Comparison of ENCODE assay signal across 15 cellular contexts in genomic region chr5:160079753-160080152, GRCh38. TPM values are rescaled to one million over a fixed set of nuclear protein-coding genes. Genes with fewer than 3 reads are reported as not detected.
DNase-seq lines count a peak whose midpoint lies in the region; ATAC-seq and TF ChIP-seq lines count a peak whose summit lies in the region.
"Had no signal": no experiment of that assay in that cellular context is flagged by ENCODE, and none has a peak within 500 bp of the region (broad histone marks: within the 10 kb centered on the region; RNA-seq: fewer than 3 reads in every experiment).

No MANE protein-coding gene starts in this region.

- no peak for TF ChIP-seq EP300 in esophagus muscularis mucosa (IDR thresholded peaks at IDR 0.05)

- no peak for ATAC-seq in CD8-positive, alpha-beta T cell
- peak; percentile 39 for ATAC-seq in PC-3
- ATAC-seq: HepG2 had no signal

- no peaks in the 10 kb centered on the region for H3K9me3 ChIP-seq in CD8-positive, alpha-beta T cell (ENCODE audit: low read length)
- no peaks in the 10 kb centered on the region for H3K9me3 ChIP-seq in PC-3 (ENCODE audit: low read length)
- no peaks in the 10 kb centered on the region for H3K9me3 ChIP-seq in colonic mucosa
- H3K9me3 ChIP-seq in smooth muscle cell (replicated peaks; ENCODE audit: low read depth) = no peaks in the 10 kb centered on the region
- H3K9me3 ChIP-seq in esophagus muscularis mucosa = no peaks in the 10 kb centered on the region
- H3K9me3 ChIP-seq: BLaER1 had no signal

- 84% methylated on average over 2 of the region's 2 CpGs for WGBS in smooth muscle cell (ENCODE audit: low lambda C conversion rate)
- WGBS in esophagus muscularis mucosa = 77% methylated on average over 2 of the region's 2 CpGs

- CTCF ChIA-PET in CD8-positive, alpha-beta T cell (lab: Charles Lee) = interaction anchor here (1.3 kb wide), 1 partner anchor 56 kb away, joined by 4 read pairs; no protein-coding TSS in a partner anchor
- CTCF ChIA-PET in PC-3 (lab: Charles Lee) = interaction anchor here (0.6 kb wide), 1 partner anchor 311 kb away, joined by 7 read pairs; no protein-coding TSS in a partner anchor

- H2AFZ ChIP-seq in PC-3 (ENCODE audit: low read length) (no peak overlapping the region), smooth muscle cell (ENCODE audit: low read depth) (no peak overlapping the region)

- TF ChIP-seq POLR2A in esophagus muscularis mucosa (IDR thresholded peaks at IDR 0.05; ENCODE audit: low read depth) = no peak

- DNase-seq in CD8-positive, alpha-beta T cell = no peak
- DNase-seq in PC-3 = no peak
- DNase-seq in colonic mucosa = no peak
- no peak for DNase-seq in smooth muscle cell (lab: John Stamatoyannopoulos, UW; ENCODE audit: unreplicated experiment)
- DNase-seq in ACHN = no peak
- DNase-seq in esophagus muscularis mucosa (ENCODE audit: extremely low spot score) = no peak
- DNase-seq in GM13976 (ENCODE audit: low spot score) = no peak
- DNase-seq: AML-193, DMS79, HCEC 1CT, HFFc6 had no signal

- peak overlapping the region; percentile 7 for H3K27ac Mint-ChIP-seq in CD8-positive, alpha-beta T cell
- H3K27ac Mint-ChIP-seq: HFFc6 had no signal

- H3K27me3 Mint-ChIP-seq in CD8-positive, alpha-beta T cell (ENCODE audit: low read depth) = no peaks in the 10 kb centered on the region

- H3K9ac ChIP-seq in PC-3 (ENCODE audit: low read length) (no peak overlapping the region), colonic mucosa (ENCODE audit: low read depth in 2 of 2, low read length in 2 of 2) (no peak overlapping the region), smooth muscle cell (ENCODE audit: low read depth) (no peak overlapping the region)
- H3K9ac ChIP-seq: BLaER1 had no signal

- H3K27me3 ChIP-seq in CD8-positive, alpha-beta T cell (ENCODE audit: insufficient read depth, low read length) = no peaks in the 10 kb centered on the region
- H3K27me3 ChIP-seq in PC-3 (ENCODE audit: low read length) (no peaks in the 10 kb centered on the region), colonic mucosa (no peaks in the 10 kb centered on the region), smooth muscle cell (ENCODE audit: low read depth) (no peaks in the 10 kb centered on the region), esophagus muscularis mucosa (no peaks in the 10 kb centered on the region)
- H3K27me3 ChIP-seq: BLaER1 had no signal

- no peak overlapping the region for H3K4me3 Mint-ChIP-seq in CD8-positive, alpha-beta T cell
- H3K4me3 Mint-ChIP-seq: HFFc6 had no signal

- H3K4me1 Mint-ChIP-seq in CD8-positive, alpha-beta T cell (ENCODE audit: low read depth) = peaks cover 1% of the 10 kb centered on the region

- H3K36me3 ChIP-seq in CD8-positive, alpha-beta T cell (ENCODE audit: insufficient read depth, low read length) = no peaks in the 10 kb centered on the region
- no peaks in the 10 kb centered on the region for H3K36me3 ChIP-seq in PC-3 (ENCODE audit: low read depth, low read length)
- no peaks in the 10 kb centered on the region for H3K36me3 ChIP-seq in colonic mucosa
- no peaks in the 10 kb centered on the region for H3K36me3 ChIP-seq in smooth muscle cell (ENCODE audit: low read depth)
- H3K36me3 ChIP-seq in esophagus muscularis mucosa = peaks cover 0 to 24% (median 5%) of the 10 kb centered on the region in 4 donors

- no peak overlapping the region for H3K27ac ChIP-seq in CD8-positive, alpha-beta T cell (ENCODE audit: low read depth, low read length)
- H3K27ac ChIP-seq in PC-3 (ENCODE audit: low read length) (no peak overlapping the region), colonic mucosa (peak overlapping the region; percentile 31), smooth muscle cell (ENCODE audit: low read depth) (peak overlapping the region; percentile 69), esophagus muscularis mucosa (replicated peaks in 1 of 4) (no peak overlapping the region)
- H3K27ac ChIP-seq: 22Rv1, BLaER1 had no signal

- H3K4me1 ChIP-seq in CD8-positive, alpha-beta T cell (ENCODE audit: insufficient read depth, low read length) = no peaks in the 10 kb centered on the region
- H3K4me1 ChIP-seq in PC-3 (ENCODE audit: insufficient read depth, low read length) (peaks cover 25% of the 10 kb centered on the region), colonic mucosa (no peaks in the 10 kb centered on the region), smooth muscle cell (ENCODE audit: low read depth) (peaks cover 34% of the 10 kb centered on the region), esophagus muscularis mucosa (peaks cover 3 to 32% (median 24%) of the 10 kb centered on the region in 4 donors)
- H3K4me1 ChIP-seq: BLaER1 had no signal

- H3K9me2 ChIP-seq in PC-3 (replicated peaks; ENCODE audit: low read length) = no peaks in the 10 kb centered on the region

- no peaks in the 10 kb centered on the region for H3K9me3 Mint-ChIP-seq in CD8-positive, alpha-beta T cell
- H3K9me3 Mint-ChIP-seq: HFFc6 had no signal

- POLR2A ChIA-PET in CD8-positive, alpha-beta T cell (lab: Charles Lee) = no interaction called here
- POLR2A ChIA-PET in PC-3 (lab: Charles Lee; ENCODE audit: unreplicated experiment) = no interaction called here

- BruUV-seq in PC-3 (replicated peaks; lab: Mats Ljungman, UMichigan) = no TSS peak

- peaks cover 35% of the 10 kb centered on the region for H3K36me3 Mint-ChIP-seq in CD8-positive, alpha-beta T cell

- intact Hi-C loops in CD8-positive, alpha-beta T cell (cut with DNase I, micrococcal nuclease) = no loop called here
- intact Hi-C loops in PC-3 (cut with micrococcal nuclease) = loop anchor here (1.0 to 5.0 kb wide), 2 partner anchors 57 to 79 kb away; no protein-coding TSS in a partner anchor
- intact Hi-C loops in colonic mucosa (cut with DNase I) = no loop called here
- intact Hi-C loops in esophagus muscularis mucosa (cut with DNase I) = no loop called here

- in situ Hi-C loops in ACHN (cut with HindIII; ENCODE audit: low pct_ligation_motif_present, low pct_unique_long_range_greater_than_20kb, low sequenced_read_pairs) = no loop called here
- in situ Hi-C loops in GM13976 (cut with MboI; ENCODE audit: low sequenced_read_pairs, unreplicated experiment) = no loop called here

- no peak overlapping the region for H3K4me2 ChIP-seq in PC-3 (ENCODE audit: low read length)
- H3K4me2 ChIP-seq in smooth muscle cell = peak overlapping the region; percentile 77
- H3K4me2 ChIP-seq: BLaER1 had no signal

- H3K4me3 ChIP-seq in CD8-positive, alpha-beta T cell (ENCODE audit: low read depth, low read length) = no peak overlapping the region
- H3K4me3 ChIP-seq in PC-3 (ENCODE audit: low read length) = no peak overlapping the region
- no peak overlapping the region for H3K4me3 ChIP-seq in colonic mucosa
- no peak overlapping the region for H3K4me3 ChIP-seq in smooth muscle cell
- H3K4me3 ChIP-seq in esophagus muscularis mucosa = no peak overlapping the region
- H3K4me3 ChIP-seq: BLaER1, GM12878 had no signal

- H3F3A ChIP-seq in PC-3 (ENCODE audit: low read length, unreplicated experiment) = no peaks in the 10 kb centered on the region
- H3F3A ChIP-seq in smooth muscle cell (ENCODE audit: low read depth) = peaks cover 24% of the 10 kb centered on the region

- H3K79me2 ChIP-seq in PC-3 (ENCODE audit: low read length) = no peaks in the 10 kb centered on the region
- H3K79me2 ChIP-seq in smooth muscle cell (ENCODE audit: low read depth) = no peaks in the 10 kb centered on the region

- no peaks in the 10 kb centered on the region for H4K20me1 ChIP-seq in PC-3 (ENCODE audit: low read length)
- H4K20me1 ChIP-seq in smooth muscle cell (ENCODE audit: low read depth) = no peaks in the 10 kb centered on the region
- H4K20me1 ChIP-seq: BLaER1 had no signal

- no peak for TF ChIP-seq CTCF in CD8-positive, alpha-beta T cell (IDR thresholded peaks at IDR 0.05)
- TF ChIP-seq CTCF in PC-3 (conservative IDR thresholded peaks at IDR 0.05; ENCODE audit: low read depth, low read length) (no peak), colonic mucosa (IDR thresholded peaks at IDR 0.05) (no peak), smooth muscle cell (IDR thresholded peaks at IDR 0.05; ENCODE audit: borderline replicate concordance, insufficient read depth, poor library complexity, severe bottlenecking) (no peak), esophagus muscularis mucosa (IDR thresholded peaks at IDR 0.05) (no peak), GM13976 (IDR thresholded peaks at IDR 0.05; ENCODE audit: borderline replicate concordance, control extremely low read depth, extremely low read depth, insufficient read depth, missing control alignments) (no peak)

RNA-seq across cellular contexts. Expression of gene PWWP2A, which starts 39.5 kb away (rescaled TPM):
- total RNA-seq in CD8-positive, alpha-beta T cell = 10 to 100 TPM; 18.1 to 18.4 TPM
- total RNA-seq in PC-3 (2014; rRNA removed) (14.2 and 15.3 TPM in 2 replicates), colonic mucosa (10 to 100 TPM; 44.0 to 47.6 TPM), smooth muscle cell (22.6 and 34.9 TPM in 2 replicates), esophagus muscularis mucosa (10 to 100 TPM; 17.2 to 30.3 (median 24.2) TPM)
- 18.6 and 25.5 TPM in 2 replicates for polyA plus RNA-seq in smooth muscle cell

Comparison
In these comparisons a context has a peak if more than half of its experiments do, and no peak if none do; other contexts are left out.
1. H3K27ac ChIP-seq: peak in colonic mucosa (single experiment) and smooth muscle cell (single experiment); none in CD8-positive, alpha-beta T cell (single experiment), PC-3 (single experiment) and esophagus muscularis mucosa (0 of 4).